ENCODE assay signal across 12 cellular contexts in the genomic region with DNA sequence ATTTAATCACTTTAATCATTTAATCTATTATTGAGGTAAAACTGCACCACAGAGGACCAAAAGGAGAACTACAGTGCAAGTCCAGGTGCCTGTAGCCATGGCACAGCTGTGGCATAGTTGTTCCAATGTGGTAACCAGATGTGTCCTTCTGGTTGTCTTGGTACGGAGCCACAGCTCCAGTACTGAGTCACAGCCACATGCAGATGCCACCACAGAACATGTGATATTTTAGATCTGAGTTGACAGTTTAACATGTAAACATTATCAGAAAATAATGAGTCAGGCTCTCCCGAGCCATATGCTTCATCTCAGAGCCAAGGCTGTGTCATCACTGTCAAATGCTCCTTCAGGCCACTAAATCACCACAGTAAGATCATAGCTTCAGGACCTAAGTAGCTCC. TPM values are rescaled to one million over a fixed set of nuclear protein-coding genes. Genes with fewer than 3 reads are reported as not detected.
DNase-seq lines count a peak whose midpoint lies in the region; ATAC-seq, FAIRE-seq and TF ChIP-seq lines count a peak whose summit lies in the region.
"Had no signal": no experiment of that assay in that cellular context is flagged by ENCODE, and none has a peak within 500 bp of the region (broad histone marks: within the 10 kb centered on the region; RNA-seq: fewer than 3 reads in every experiment).

No MANE protein-coding gene starts in this region.

- no peak overlapping the region for H2AFZ ChIP-seq in K562 (ENCODE audit: low read depth, low read length)

- no peak overlapping the region for H3K4me2 ChIP-seq in K562 (ENCODE audit: insufficient read depth, low read length)

- intact Hi-C loops in K562 (cut with micrococcal nuclease): no loop called here

- in situ Hi-C loops in K562 (cut with MboI): no loop called here

- H3K36me3 ChIP-seq in K562 (ENCODE audit: control insufficient read depth, insufficient read depth, low read length): no peaks in the 10 kb centered on the region
- H3K36me3 ChIP-seq: thyroid gland had no signal

- H3K4me3 ChIP-seq in K562: no peak overlapping the region
- H3K4me3 ChIP-seq: lung, thyroid gland had no signal

- no peak for TF ChIP-seq CTCF in K562 (IDR thresholded peaks at IDR 0.05 in 2 of 3, conservative IDR thresholded peaks at IDR 0.05 in 1 of 3; ENCODE audit: insufficient read depth in 2 of 3, low read depth in 1 of 3, low read length in 3 of 3)

- no peaks in the 10 kb centered on the region for H3K9me1 ChIP-seq in K562 (ENCODE audit: control insufficient read depth, insufficient read depth, low read length)

- no peaks in the 10 kb centered on the region for H3K27me3 ChIP-seq in K562 (ENCODE audit: control insufficient read depth in 2 of 2, insufficient read depth in 2 of 2, low read length in 2 of 2)
- H3K27me3 ChIP-seq: thyroid gland had no signal

- no peaks in the 10 kb centered on the region for H3K4me1 ChIP-seq in K562 (replicated peaks in 1 of 2; ENCODE audit: control insufficient read depth in 2 of 2, insufficient read depth in 2 of 2, low read length in 2 of 2)
- H3K4me1 ChIP-seq: thyroid gland had no signal

- no peaks in the 10 kb centered on the region for H3K9me3 Mint-ChIP-seq in activated CD8-positive, alpha-beta memory T cell treated with anti-CD3 and anti-CD28 coated beads, Interleukin-2, amount 10 ng/mL, durations not matched to agents 7 days and 5 days (ENCODE audit: low read depth)
- H3K9me3 Mint-ChIP-seq in stimulated activated memory B cell treated with anti-CD40 and anti-IgM and Interleukin-4, amounts not matched to agents 10 μg/mL and 1 μg/mL and 100 μg/mL, for 72 hours: no peaks in the 10 kb centered on the region
- H3K9me3 Mint-ChIP-seq: activated T-helper 2 cell treated with anti-CD3 and anti-CD28 coated beads, Interferon-gamma antibody, Interleukin-2, Interleukin-4, amounts not matched to agents 10 μg/mL and 5 μg/mL and 100 μg/mL, durations not matched to agents 14 hours and 24 hours and 36 hours had no signal

- CTCF ChIA-PET in activated CD8-positive, alpha-beta memory T cell treated with anti-CD3 and anti-CD28 coated beads, Interleukin-2, amount 10 ng/mL, durations not matched to agents 7 days and 5 days (lab: Charles Lee): no interaction called here
- CTCF ChIA-PET in K562 (lab: Yijun Ruan, JAX; ENCODE audit: low intra/inter-chr PET ratio): no interaction called here

- no peak overlapping the region for H3K27ac ChIP-seq in K562 (ENCODE audit: extremely low read depth, low read depth, low read length)
- H3K27ac ChIP-seq: thyroid gland had no signal

- no peak overlapping the region for H3K27ac Mint-ChIP-seq in activated CD8-positive, alpha-beta memory T cell treated with anti-CD3 and anti-CD28 coated beads, Interleukin-2, amount 10 ng/mL, durations not matched to agents 7 days and 5 days
- no peak overlapping the region for H3K27ac Mint-ChIP-seq in stimulated activated memory B cell treated with anti-CD40 and anti-IgM and Interleukin-4, amounts not matched to agents 10 μg/mL and 1 μg/mL and 100 μg/mL, for 72 hours
- H3K27ac Mint-ChIP-seq: activated T-helper 2 cell treated with anti-CD3 and anti-CD28 coated beads, Interferon-gamma antibody, Interleukin-2, Interleukin-4, amounts not matched to agents 10 μg/mL and 5 μg/mL and 100 μg/mL, durations not matched to agents 14 hours and 24 hours and 36 hours had no signal

- no peak overlapping the region for H3K4me3 Mint-ChIP-seq in activated CD8-positive, alpha-beta memory T cell treated with anti-CD3 and anti-CD28 coated beads, Interleukin-2, amount 10 ng/mL, durations not matched to agents 7 days and 5 days
- no peak overlapping the region for H3K4me3 Mint-ChIP-seq in stimulated activated memory B cell treated with anti-CD40 and anti-IgM and Interleukin-4, amounts not matched to agents 10 μg/mL and 1 μg/mL and 100 μg/mL, for 72 hours

- TF ChIP-seq EP300 in K562 (IDR thresholded peaks at IDR 0.05; ENCODE audit: low read length): no peak

- FAIRE-seq in K562 (lab: Jason Lieb, UNC) (no peak), GM19239 (lab: Jason Lieb, UNC) (no peak)

- no peaks in the 10 kb centered on the region for H3K27me3 Mint-ChIP-seq in activated CD8-positive, alpha-beta memory T cell treated with anti-CD3 and anti-CD28 coated beads, Interleukin-2, amount 10 ng/mL, durations not matched to agents 7 days and 5 days
- peaks cover 8% of the 10 kb centered on the region for H3K27me3 Mint-ChIP-seq in stimulated activated memory B cell treated with anti-CD40 and anti-IgM and Interleukin-4, amounts not matched to agents 10 μg/mL and 1 μg/mL and 100 μg/mL, for 72 hours

- TF ChIP-seq RAD21 in K562 (CRISPR knock-in tag; conservative IDR thresholded peaks at IDR 0.05 in 1 of 2, IDR thresholded peaks at IDR 0.05 in 1 of 2): no peak

- no peak for TF ChIP-seq POLR2A in K562 (conservative IDR thresholded peaks at IDR 0.05)

- H3K9ac ChIP-seq in K562 (ENCODE audit: insufficient read depth in 1 of 2, low read depth in 2 of 2, low read length in 2 of 2): no peak overlapping the region

- no peak for DNase-seq in activated CD8-positive, alpha-beta memory T cell treated with anti-CD3 and anti-CD28 coated beads, Interleukin-2, amount 10 ng/mL, durations not matched to agents 7 days and 5 days
- DNase-seq in activated CD8-positive, alpha-beta memory T cell treated with anti-CD3 and anti-CD28 coated beads, Interleukin-2, amount 50 U/mL, for 48 hours: no peak
- DNase-seq in K562 (ENCODE audit: extremely low read depth in 1 of 4, low spot score in 3 of 4) (no peak), GM19239 (ENCODE audit: insufficient read length, low spot score) (no peak), mesenteric fat pad (ENCODE audit: low spot score) (no peak), NOMO-1 (lab: John Stamatoyannopoulos, UW; ENCODE audit: unreplicated experiment in 2 of 2) (no peak)
- DNase-seq: NCI-H1436, thyroid gland had no signal

- ATAC-seq in activated CD8-positive, alpha-beta memory T cell treated with anti-CD3 and anti-CD28 coated beads, Interleukin-2, amount 10 ng/mL, durations not matched to agents 7 days and 5 days: peak; percentile 16
- ATAC-seq in HG03378 (IDR thresholded peaks at IDR 0.05; ENCODE audit: unreplicated experiment) (peak; percentile 81), K562 (no peak)
- ATAC-seq in stimulated activated memory B cell treated with anti-CD40 and anti-IgM and Interleukin-4, amounts not matched to agents 10 μg/mL and 1 μg/mL and 100 μg/mL, for 72 hours: peak; percentile 59

- 3% methylated on average over 2 of the region's 2 CpGs for WGBS in K562 (ENCODE audit: insufficient coverage, low coverage, missing lambda C conversion rate)

- BruUV-seq in K562 (replicated peaks; lab: Mats Ljungman, UMichigan): no TSS peak

- POLR2A ChIA-PET in K562 (lab: Yijun Ruan, JAX): interaction anchor here (0.6 kb wide), 1 partner anchor 9 kb away, joined by 3 read pairs; no protein-coding TSS in a partner anchor

- no peaks in the 10 kb centered on the region for H3K79me2 ChIP-seq in K562 (ENCODE audit: control insufficient read depth, insufficient read depth, low read length)

- H4K20me1 ChIP-seq in K562 (replicated peaks; ENCODE audit: control insufficient read depth, insufficient read depth, low read length): no peaks in the 10 kb centered on the region

- H3K4me1 Mint-ChIP-seq in activated CD8-positive, alpha-beta memory T cell treated with anti-CD3 and anti-CD28 coated beads, Interleukin-2, amount 10 ng/mL, durations not matched to agents 7 days and 5 days: no peaks in the 10 kb centered on the region
- H3K4me1 Mint-ChIP-seq in stimulated activated memory B cell treated with anti-CD40 and anti-IgM and Interleukin-4, amounts not matched to agents 10 μg/mL and 1 μg/mL and 100 μg/mL, for 72 hours: no peaks in the 10 kb centered on the region

- no peaks in the 10 kb centered on the region for H3K36me3 Mint-ChIP-seq in activated CD8-positive, alpha-beta memory T cell treated with anti-CD3 and anti-CD28 coated beads, Interleukin-2, amount 10 ng/mL, durations not matched to agents 7 days and 5 days
- H3K36me3 Mint-ChIP-seq in stimulated activated memory B cell treated with anti-CD40 and anti-IgM and Interleukin-4, amounts not matched to agents 10 μg/mL and 1 μg/mL and 100 μg/mL, for 72 hours: peaks cover 5% of the 10 kb centered on the region

- no peaks in the 10 kb centered on the region for H3K9me3 ChIP-seq in K562 (replicated peaks; ENCODE audit: control insufficient read depth, insufficient read depth, low read depth, low read length)
- H3K9me3 ChIP-seq: thyroid gland had no signal

TF ChIP-seq in K562, 482 proteins besides CTCF, POLR2A, EP300 and RAD21 (continues in another document):
- TF ChIP-seq ZFPM2 (CRISPR knock-in tag; IDR thresholded peaks at IDR 0.05): no peak
- no peak for TF ChIP-seq POLR3G (IDR thresholded peaks at IDR 0.05; ENCODE audit: extremely low read depth, insufficient read length, insufficient replicate concordance)
- TF ChIP-seq JUND (IDR thresholded peaks at IDR 0.05; ENCODE audit: borderline replicate concordance, low read depth, low read length): no peak
- TF ChIP-seq JUND (tag; IDR thresholded peaks at IDR 0.05; ENCODE audit: borderline replicate concordance, low read depth, low read length): peak; percentile 12; the same call in 1 of the 3 replicates
- no peak for TF ChIP-seq ZNF76 (CRISPR knock-in tag; IDR thresholded peaks at IDR 0.05; ENCODE audit: borderline replicate concordance)

RNA-seq across cellular contexts. Expression of gene RGS7, which starts 56.4 kb away (rescaled TPM):
- total RNA-seq in activated CD8-positive, alpha-beta memory T cell treated with anti-CD3 and anti-CD28 coated beads, Interleukin-2, amount 10 ng/mL, durations not matched to agents 7 days and 5 days: not detected
- not detected in 2 replicates for total RNA-seq in K562 (2011; cell fraction: chromatin; rRNA removed; ENCODE audit: low replicate concordance)
- total RNA-seq in K562 (2011; cell fraction: nucleolus; rRNA removed): not detected in 2 replicates
- total RNA-seq in K562 (2011; cell fraction: nucleoplasm; rRNA removed): not detected in 2 replicates
- total RNA-seq in K562 (2014; rRNA removed) (not detected in 2 replicates), K562 (2014; rRNA removed; fragmentation: Illumina TruSeq; extraction: Trizol) (not detected in 2 replicates), K562 (2015; rRNA removed; fragmentation: Illumina TruSeq; extraction: Trizol) (not detected in 2 replicates), K562 (2021) (not detected in 2 replicates), mesenteric fat pad (not detected)
- polyA plus RNA-seq in K562 (2011; rRNA removed) (not detected in 2 replicates), K562 (2014; fragmentation: Illumina TruSeq; extraction: Trizol) (not detected in 2 replicates), K562 (2014; fragmentation: Nextera tagmentation; extraction: Ambion mirVana) (not detected), K562 (2014; rRNA removed) (not detected in 2 replicates)
- polyA plus RNA-seq in K562 (2011; cell fraction: cytosol; rRNA removed): not detected in 2 replicates
- polyA plus RNA-seq in K562 (2011; cell fraction: nucleus; rRNA removed): not detected in 2 replicates
- polyA plus RNA-seq in K562 (2012): not detected in 2 replicates
- not detected in 2 replicates for polyA minus RNA-seq in K562 (2011; rRNA and poly(A)+ RNA removed)
- polyA minus RNA-seq in K562 (2011; cell fraction: cytosol; rRNA and poly(A)+ RNA removed): not detected in 2 replicates
- polyA minus RNA-seq in K562 (2011; cell fraction: nucleus; rRNA and poly(A)+ RNA removed): not detected in 2 replicates
- total RNA-seq: activated T-helper 2 cell treated with anti-CD3 and anti-CD28 coated beads, Interferon-gamma antibody, Interleukin-2, Interleukin-4, amounts not matched to agents 10 μg/mL and 5 μg/mL and 100 μg/mL, durations not matched to agents 14 hours and 24 hours and 36 hours had no signal
